ENCODE assay signal across 16 cellular contexts in genomic region chr7:3592438-3593134, GRCh38.
DNase-seq lines count a peak whose midpoint lies in the region; ATAC-seq and TF ChIP-seq lines count a peak whose summit lies in the region.
"Had no signal": no experiment of that assay in that cellular context is flagged by ENCODE, and none has a peak within 500 bp of the region (broad histone marks: within the 10 kb centered on the region; RNA-seq: fewer than 3 reads in every experiment).

No MANE protein-coding gene starts in this region.

- no peaks in the 10 kb centered on the region for H3K36me3 Mint-ChIP-seq in GM23338 (ENCODE audit: low read depth)

- H3K4me3 ChIP-seq in GM23338, result no peak overlapping the region
- H3K4me3 ChIP-seq in colonic mucosa, result peak overlapping the region; percentile 4
- H3K4me3 ChIP-seq in mucosa of stomach (ENCODE audit: low read length), result peak overlapping the region; percentile 63
- H3K4me3 ChIP-seq: ascending aorta had no signal

- no peaks in the 10 kb centered on the region for H3K79me2 ChIP-seq in GM23338 (replicated peaks; ENCODE audit: insufficient read depth)

- H3K9me3 ChIP-seq in colonic mucosa (no peaks in the 10 kb centered on the region), mucosa of stomach (ENCODE audit: control insufficient read depth, low read length) (no peaks in the 10 kb centered on the region)
- H3K9me3 ChIP-seq: ascending aorta had no signal

- H3K9me2 ChIP-seq in GM23338 (ENCODE audit: insufficient read depth), result no peaks in the 10 kb centered on the region

- H3K4me1 ChIP-seq in GM23338 (ENCODE audit: insufficient read depth), result peaks cover 11% of the 10 kb centered on the region; the same call in 1 of the 2 replicates
- H3K4me1 ChIP-seq in colonic mucosa, result no peaks in the 10 kb centered on the region
- peaks cover 5% of the 10 kb centered on the region for H3K4me1 ChIP-seq in mucosa of stomach (ENCODE audit: control insufficient read depth, insufficient read depth, low read length)
- H3K4me1 ChIP-seq: ascending aorta had no signal

- H3K9ac ChIP-seq in colonic mucosa (ENCODE audit: low read depth in 2 of 2, low read length in 2 of 2) (no peak overlapping the region), mucosa of stomach (ENCODE audit: low read length) (no peak overlapping the region)

- H3K27me3 Mint-ChIP-seq in GM23338 (ENCODE audit: insufficient read depth, low read depth, poor library complexity), result no peaks in the 10 kb centered on the region
- H3K27me3 Mint-ChIP-seq: activated CD4-positive, alpha-beta T cell treated with anti-CD3 and anti-CD28 coated beads for 36 hours had no signal

- H3K4me2 ChIP-seq in GM23338, result no peak overlapping the region

- H2AFZ ChIP-seq in GM23338, result no peak overlapping the region

- H3K9me3 Mint-ChIP-seq in GM23338, result no peaks in the 10 kb centered on the region

- no peaks in the 10 kb centered on the region for H3F3A ChIP-seq in GM23338 (replicated peaks; ENCODE audit: low read depth)

- H3K36me3 ChIP-seq in GM23338 (ENCODE audit: insufficient read depth) (no peaks in the 10 kb centered on the region), colonic mucosa (no peaks in the 10 kb centered on the region), mucosa of stomach (ENCODE audit: control insufficient read depth, insufficient read depth, low read length) (no peaks in the 10 kb centered on the region)
- H3K36me3 ChIP-seq: ascending aorta had no signal

- H3K27ac ChIP-seq in GM23338 (ENCODE audit: low read depth) (no peak overlapping the region), colonic mucosa (no peak overlapping the region)
- H3K27ac ChIP-seq: ascending aorta had no signal

- DNase-seq in GM23338 (ENCODE audit: low spot score) (no peak), NCI-H2227 (lab: John Stamatoyannopoulos, UW; ENCODE audit: unreplicated experiment) (peak; percentile 15), colonic mucosa (no peak), mesenteric fat pad (ENCODE audit: low spot score) (no peak)
- DNase-seq: activated CD4-positive, alpha-beta T cell treated with anti-CD3 and anti-CD28 coated beads for 36 hours; activated T-cell treated with anti-CD3 and anti-CD28 coated beads, Interleukin-2, amount 50 U/mL, for 48 hours; DMS79; head of caudate nucleus; stimulated activated CD4-positive, alpha-beta T cell treated with anti-CD3 and anti-CD28 coated beads, Interleukin-4, amount 100 ng/mL, for 24 hours; stimulated activated naive CD4-positive, alpha-beta T cell; T-helper 1 cell had no signal

- H3K4me3 Mint-ChIP-seq in GM23338, result no peak overlapping the region
- H3K4me3 Mint-ChIP-seq: activated CD4-positive, alpha-beta T cell treated with anti-CD3 and anti-CD28 coated beads for 36 hours had no signal

- intact Hi-C loops in colonic mucosa (cut with DNase I), result loop anchor here (5.0 kb wide), 1 partner anchor 110 kb away; no protein-coding TSS in a partner anchor

- H3K4me1 Mint-ChIP-seq in GM23338, result peaks cover 25% of the 10 kb centered on the region

- TF ChIP-seq CTCF in GM23338 (conservative IDR thresholded peaks at IDR 0.05; ENCODE audit: low read depth in 2 of 2), result no peak
- no peak for TF ChIP-seq CTCF in colonic mucosa (IDR thresholded peaks at IDR 0.05)

- H3K27ac Mint-ChIP-seq in GM23338, result no peak overlapping the region
- H3K27ac Mint-ChIP-seq: activated CD4-positive, alpha-beta T cell treated with anti-CD3 and anti-CD28 coated beads for 36 hours had no signal

- no peaks in the 10 kb centered on the region; the same call in 1 of the 2 replicates for H4K20me1 ChIP-seq in GM23338 (replicated peaks; ENCODE audit: insufficient read depth)

- H3K27me3 ChIP-seq in GM23338 (ENCODE audit: insufficient read depth) (no peaks in the 10 kb centered on the region), colonic mucosa (no peaks in the 10 kb centered on the region), mucosa of stomach (ENCODE audit: control insufficient read depth, insufficient read depth, low read length) (no peaks in the 10 kb centered on the region)
- H3K27me3 ChIP-seq: ascending aorta had no signal

- ATAC-seq in GM23338 (0 out of 3 replicates have a peak, but pooled peaks have one; percentile 23), GM19452 (IDR thresholded peaks at IDR 0.05; ENCODE audit: unreplicated experiment) (no peak), HG03139 (IDR thresholded peaks at IDR 0.05; ENCODE audit: unreplicated experiment) (no peak), HG03439 (IDR thresholded peaks at IDR 0.05; ENCODE audit: unreplicated experiment) (no peak)
- ATAC-seq: activated CD4-positive, alpha-beta T cell treated with anti-CD3 and anti-CD28 coated beads for 36 hours had no signal

TF ChIP-seq in GM23338, 12 proteins besides CTCF, POLR2A, EP300 and RAD21:
- TF ChIP-seq ZNF462 (CRISPR knock-in tag; IDR thresholded peaks at IDR 0.05), result no peak
- no peak for TF ChIP-seq STAT1 (IDR thresholded peaks at IDR 0.05; ENCODE audit: unreplicated experiment)
- no peak for TF ChIP-seq ETS1 (IDR thresholded peaks at IDR 0.05)
- no peak for TF ChIP-seq EZH2phosphoT487 (IDR thresholded peaks at IDR 0.05; ENCODE audit: unreplicated experiment)
- TF ChIP-seq EZH2 (IDR thresholded peaks at IDR 0.05; ENCODE audit: low read depth, unreplicated experiment), result no peak
- TF ChIP-seq JUNB (IDR thresholded peaks at IDR 0.05; ENCODE audit: unreplicated experiment), result no peak
